26 cellular contexts compared by ENCODE assay signal in genomic region chr1:169568497-169568896, GRCh38. TPM values are rescaled to one million over a fixed set of nuclear protein-coding genes. Genes with fewer than 3 reads are reported as not detected.
"Had no signal": no experiment of that assay in that cellular context is flagged by ENCODE, and none has a peak within 500 bp of the region (broad histone marks: within the 10 kb centered on the region; RNA-seq: fewer than 3 reads in every experiment).

No MANE protein-coding gene starts in this region.

- H3K4me1 ChIP-seq: breast epithelium, foreskin keratinocyte, tibial artery had no signal

- H3K4me3 ChIP-seq: breast epithelium, hepatocyte, tibial artery had no signal

- H3K9me3 Mint-ChIP-seq: central memory CD8-positive, alpha-beta T cell; stimulated activated effector memory CD8-positive, alpha-beta T cell treated with anti-CD3 and anti-CD28 coated beads, Interleukin-12 subunit alpha, Interleukin-12 subunit beta, amount 100 ng/mL, for 72 hours had no signal

- H3K27ac Mint-ChIP-seq: activated B cell treated with CpG ODN at 0.5 μM for 24 hours; activated CD4-positive, alpha-beta T cell treated with anti-CD3 and anti-CD28 coated beads for 36 hours; activated naive CD8-positive, alpha-beta T cell treated with anti-CD3 and anti-CD28 coated beads, Interleukin-2, amount 10 ng/mL, durations not matched to agents 7 days and 5 days; activated T-helper 2 cell treated with anti-CD3 and anti-CD28 coated beads, Interferon-gamma antibody, Interleukin-2, Interleukin-4, amounts not matched to agents 10 μg/mL and 5 μg/mL and 100 μg/mL, durations not matched to agents 14 hours and 24 hours and 36 hours; nephron progenitor cell; stimulated activated effector memory CD8-positive, alpha-beta T cell treated with anti-CD3 and anti-CD28 coated beads, Interleukin-12 subunit alpha, Interleukin-12 subunit beta, amount 100 ng/mL, for 72 hours; stimulated activated naive CD8-positive, alpha-beta T cell treated with anti-CD3 and anti-CD28 coated beads, Interleukin-15, amount 100 ng/mL, for 72 hours had no signal

- H3K4me1 Mint-ChIP-seq: activated B cell treated with CpG ODN at 0.5 μM for 24 hours; central memory CD8-positive, alpha-beta T cell; nephron progenitor cell had no signal

- ATAC-seq: activated CD4-positive, alpha-beta T cell treated with anti-CD3 and anti-CD28 coated beads for 36 hours; activated T-cell treated with anti-CD3 and anti-CD28 coated beads, Interleukin-2, amount 50 U/mL, for 4 hours; foreskin keratinocyte; sciatic nerve; stimulated activated effector memory CD8-positive, alpha-beta T cell treated with anti-CD3 and anti-CD28 coated beads, Interleukin-12 subunit alpha, Interleukin-12 subunit beta, amount 100 ng/mL, for 72 hours; stimulated activated naive CD8-positive, alpha-beta T cell treated with anti-CD3 and anti-CD28 coated beads, Interleukin-15, amount 100 ng/mL, for 72 hours had no signal

- DNase-seq: activated B cell treated with CpG ODN at 0.5 μM for 24 hours; activated CD4-positive, alpha-beta T cell treated with anti-CD3 and anti-CD28 coated beads for 36 hours; activated CD4-positive, alpha-beta T cell treated with anti-CD3 and anti-CD28 coated beads, Interleukin-2, amount 50 U/mL, for 4 hours; activated CD8-positive, alpha-beta memory T cell treated with anti-CD3 and anti-CD28 coated beads for 24 hours; activated CD8-positive, alpha-beta memory T cell treated with anti-CD3 and anti-CD28 coated beads, Interleukin-2, amount 50 U/mL, for 48 hours; activated naive CD4-positive, alpha-beta T cell; activated naive CD8-positive, alpha-beta T cell treated with anti-CD3 and anti-CD28 coated beads, Interleukin-2, amount 10 ng/mL, durations not matched to agents 7 days and 5 days; activated T-cell treated with anti-CD3 and anti-CD28 coated beads, Interleukin-2, amount 50 U/mL, for 4 hours; amniotic stem cell; effector memory CD4-positive, alpha-beta T cell; foreskin keratinocyte; mesenchymal stem cell; nephron progenitor cell; occipital lobe; small intestine; stimulated activated CD4-positive, alpha-beta T cell treated with anti-CD3 and anti-CD28 coated beads, Interleukin-2, amount 100 ng/mL, for 24 hours; stimulated activated naive CD8-positive, alpha-beta T cell treated with anti-CD3 and anti-CD28 coated beads, Interleukin-15, amount 100 ng/mL, for 72 hours; T-helper 9 cell; tibial artery had no signal

- H3K4me3 Mint-ChIP-seq: activated B cell treated with CpG ODN at 0.5 μM for 24 hours; activated CD4-positive, alpha-beta T cell treated with anti-CD3 and anti-CD28 coated beads for 36 hours; activated naive CD8-positive, alpha-beta T cell treated with anti-CD3 and anti-CD28 coated beads, Interleukin-2, amount 10 ng/mL, durations not matched to agents 7 days and 5 days; activated T-cell treated with anti-CD3 and anti-CD28 coated beads, Interleukin-2, amount 50 U/mL, for 4 hours; central memory CD8-positive, alpha-beta T cell; nephron progenitor cell; stimulated activated effector memory CD8-positive, alpha-beta T cell treated with anti-CD3 and anti-CD28 coated beads, Interleukin-12 subunit alpha, Interleukin-12 subunit beta, amount 100 ng/mL, for 72 hours; stimulated activated naive CD8-positive, alpha-beta T cell treated with anti-CD3 and anti-CD28 coated beads, Interleukin-15, amount 100 ng/mL, for 72 hours had no signal

- H3K36me3 ChIP-seq: breast epithelium, tibial artery had no signal

- H3K27me3 Mint-ChIP-seq: activated CD4-positive, alpha-beta T cell treated with anti-CD3 and anti-CD28 coated beads for 36 hours; activated naive CD8-positive, alpha-beta T cell treated with anti-CD3 and anti-CD28 coated beads, Interleukin-2, amount 10 ng/mL, durations not matched to agents 7 days and 5 days; stimulated activated naive CD8-positive, alpha-beta T cell treated with anti-CD3 and anti-CD28 coated beads, Interleukin-15, amount 100 ng/mL, for 72 hours had no signal

RNA-seq across cellular contexts. Expression of gene F5, which starts 17.8 kb away (rescaled TPM):
- total RNA-seq: dermis microvascular lymphatic vessel endothelial cell, foreskin keratinocyte had no signal
